ENCODE assay signal across 8 cellular contexts in genomic region chr10:101060036-101060950, GRCh38. TPM values are rescaled to one million over a fixed set of nuclear protein-coding genes. Genes with fewer than 3 reads are reported as not detected.
DNase-seq lines count a peak whose midpoint lies in the region; ATAC-seq, FAIRE-seq and TF ChIP-seq lines count a peak whose summit lies in the region.

No MANE protein-coding gene starts in this region.

- FAIRE-seq in H54 (lab: Jason Lieb, UNC): no peak

- no peaks in the 10 kb centered on the region for H3K79me1 ChIP-seq in neuronal stem cell (ENCODE audit: low read depth, low read length)

- peak overlapping the region; percentile 89 for H3K4me2 ChIP-seq in neuronal stem cell (ENCODE audit: insufficient read depth, low read length, poor library complexity, severe bottlenecking)

- H3K9me3 ChIP-seq in RWPE2 (ENCODE audit: severe bottlenecking) (no peaks in the 10 kb centered on the region), neuronal stem cell (replicated peaks in 1 of 2; ENCODE audit: control insufficient read depth in 2 of 2, insufficient read depth in 1 of 2, low read depth in 1 of 2, low read length in 2 of 2) (no peaks in the 10 kb centered on the region)

- H3K9ac ChIP-seq in neuronal stem cell (ENCODE audit: low read depth, low read length, poor library complexity): peak overlapping the region; percentile 98

- H2BK15ac ChIP-seq in neuronal stem cell (ENCODE audit: low read length): peak overlapping the region; percentile 93

- H3K4me3 ChIP-seq in RWPE2 (ENCODE audit: severe bottlenecking) (peak overlapping the region; percentile 94), neuronal stem cell (ENCODE audit: low read length in 2 of 2) (peak overlapping the region; percentile 89 to 98)

- H3K14ac ChIP-seq in neuronal stem cell (ENCODE audit: low read length): no peak overlapping the region

- peak overlapping the region; percentile 83 for H3K27ac ChIP-seq in RWPE2 (ENCODE audit: poor library complexity, severe bottlenecking)
- peak overlapping the region; percentile 98 for H3K27ac ChIP-seq in foreskin keratinocyte
- peak overlapping the region; percentile 92 for H3K27ac ChIP-seq in neuronal stem cell (replicated peaks; ENCODE audit: low read length)

- peak; percentile 16; the same call in 1 of the 2 replicates for TF ChIP-seq POLR2A in H54 (IDR thresholded peaks at IDR 0.05; ENCODE audit: low read depth, low read length)

- WGBS in neuronal stem cell (ENCODE audit: extremely low coverage in 2 of 2, insufficient read length in 2 of 2, insufficient replicate concordance in 1 of 2), 2 donors: no CpG with 5 or more reads among the region's 37 CpGs

- peak overlapping the region; percentile 100 for H2AFZ ChIP-seq in neuronal stem cell (ENCODE audit: low read length)

- H2BK5ac ChIP-seq in neuronal stem cell (ENCODE audit: low read length): peak overlapping the region; percentile 98

- H2BK12ac ChIP-seq in neuronal stem cell (ENCODE audit: low read length): peak overlapping the region; percentile 77

- H3K4me1 ChIP-seq in RWPE2 (ENCODE audit: insufficient read depth, poor library complexity, severe bottlenecking) (peaks cover 5% of the 10 kb centered on the region), foreskin keratinocyte (peaks cover 7% of the 10 kb centered on the region), neuronal stem cell (ENCODE audit: control insufficient read depth in 2 of 2, insufficient read depth in 1 of 2, low read depth in 1 of 2, low read length in 2 of 2) (peaks cover 22 to 29% of the 10 kb centered on the region in 2 donors)

- H3K18ac ChIP-seq in neuronal stem cell (ENCODE audit: low read length): peak overlapping the region; percentile 100

- no peak overlapping the region for H3K4ac ChIP-seq in neuronal stem cell (ENCODE audit: low read length)

- DNase-seq in ELF-1 (ENCODE audit: low read depth, low spot score) (peak; percentile 96), H54 (ENCODE audit: insufficient read length, low spot score) (peak; percentile 97), LoVo (ENCODE audit: low spot score) (peak; percentile 94), RWPE2 (ENCODE audit: low spot score) (peak; percentile 90), foreskin keratinocyte (peak; percentile 89 to 94), neuronal stem cell (ENCODE audit: low spot score) (peak; percentile 95), stromal cell of bone marrow (ENCODE audit: low read depth) (peak; percentile 95)
- peak; percentile 83 for DNase-seq in activated effector memory CD4-positive, alpha-beta T cell treated with Interleukin-2 at 50 U/mL for 16 hours

- no peak overlapping the region for H4K91ac ChIP-seq in neuronal stem cell (ENCODE audit: low read depth, low read length, poor library complexity)

- H3K23ac ChIP-seq in neuronal stem cell (ENCODE audit: low read depth, low read length, poor library complexity): peak overlapping the region; percentile 68

- no peak overlapping the region for H2AK5ac ChIP-seq in neuronal stem cell (ENCODE audit: low read depth, low read length)

- H4K8ac ChIP-seq in neuronal stem cell (ENCODE audit: low read depth, low read length): no peak overlapping the region

- peak; percentile 70 for ATAC-seq in RWPE2 (ENCODE audit: low read depth)
- ATAC-seq in foreskin keratinocyte: peak; percentile 77

- H3K36me3 ChIP-seq in RWPE2 (ENCODE audit: low read depth): peaks cover 17% of the 10 kb centered on the region
- peaks cover 0 to 28% of the 10 kb centered on the region in 2 donors for H3K36me3 ChIP-seq in neuronal stem cell (replicated peaks in 1 of 2; ENCODE audit: control insufficient read depth in 2 of 2, insufficient read depth in 2 of 2, low read length in 2 of 2)

- H3K27me3 ChIP-seq in RWPE2 (ENCODE audit: insufficient read depth, poor library complexity, severe bottlenecking) (no peaks in the 10 kb centered on the region), foreskin keratinocyte (peaks cover 23% of the 10 kb centered on the region), neuronal stem cell (ENCODE audit: control insufficient read depth in 3 of 3, insufficient read depth in 3 of 3, low read depth in 1 of 3, low read length in 3 of 3) (peaks cover 7 to 29% (median 18%) of the 10 kb centered on the region in 3 experiments)

- no peak overlapping the region for H2BK120ac ChIP-seq in neuronal stem cell (ENCODE audit: low read depth, low read length)

- TF ChIP-seq CTCF in RWPE2 (IDR thresholded peaks at IDR 0.05; ENCODE audit: poor library complexity, severe bottlenecking) (peak; percentile 97), foreskin keratinocyte (conservative IDR thresholded peaks at IDR 0.05) (peak; percentile 91)

RNA-seq across cellular contexts. Expression of gene KAZALD1, which starts 1.5 kb away (rescaled TPM):
- 0.27 and 0.32 TPM in 2 replicates for total RNA-seq in foreskin keratinocyte
- polyA plus RNA-seq in foreskin keratinocyte: 0.26 and 0.37 TPM in 2 replicates
- polyA plus RNA-seq in neuronal stem cell (2013, experiment 1 of 2): 3.0 TPM
- 2.4 TPM for polyA plus RNA-seq in neuronal stem cell (2013, experiment 2 of 2)

RNA-seq across cellular contexts. Expression of gene SFXN3, which starts 29.3 kb away (rescaled TPM):
- total RNA-seq in foreskin keratinocyte: 38.8 and 46.0 TPM in 2 replicates
- 24.1 and 27.9 TPM in 2 replicates for polyA plus RNA-seq in foreskin keratinocyte
- polyA plus RNA-seq in neuronal stem cell (2013, experiment 1 of 2): 0.06 TPM
- 0.11 TPM for polyA plus RNA-seq in neuronal stem cell (2013, experiment 2 of 2)

RNA-seq across cellular contexts. Expression of gene PDZD7, which starts 29.4 kb away (rescaled TPM):
- total RNA-seq in foreskin keratinocyte: 0.85 TPM in 2 replicates
- 0.61 and 0.82 TPM in 2 replicates for polyA plus RNA-seq in foreskin keratinocyte
- polyA plus RNA-seq in neuronal stem cell (2013, experiment 1 of 2): 0.29 TPM
- 0.33 TPM for polyA plus RNA-seq in neuronal stem cell (2013, experiment 2 of 2)

Comparison
In these comparisons a context has a peak if more than half of its experiments do, and no peak if none do; other contexts are left out.
1. Peak in every context shown above with its lines: DNase-seq, ATAC-seq, H3K4me3 ChIP-seq and H3K27ac ChIP-seq.